ENCODE assay signal across 16 cellular contexts in the genomic region with DNA sequence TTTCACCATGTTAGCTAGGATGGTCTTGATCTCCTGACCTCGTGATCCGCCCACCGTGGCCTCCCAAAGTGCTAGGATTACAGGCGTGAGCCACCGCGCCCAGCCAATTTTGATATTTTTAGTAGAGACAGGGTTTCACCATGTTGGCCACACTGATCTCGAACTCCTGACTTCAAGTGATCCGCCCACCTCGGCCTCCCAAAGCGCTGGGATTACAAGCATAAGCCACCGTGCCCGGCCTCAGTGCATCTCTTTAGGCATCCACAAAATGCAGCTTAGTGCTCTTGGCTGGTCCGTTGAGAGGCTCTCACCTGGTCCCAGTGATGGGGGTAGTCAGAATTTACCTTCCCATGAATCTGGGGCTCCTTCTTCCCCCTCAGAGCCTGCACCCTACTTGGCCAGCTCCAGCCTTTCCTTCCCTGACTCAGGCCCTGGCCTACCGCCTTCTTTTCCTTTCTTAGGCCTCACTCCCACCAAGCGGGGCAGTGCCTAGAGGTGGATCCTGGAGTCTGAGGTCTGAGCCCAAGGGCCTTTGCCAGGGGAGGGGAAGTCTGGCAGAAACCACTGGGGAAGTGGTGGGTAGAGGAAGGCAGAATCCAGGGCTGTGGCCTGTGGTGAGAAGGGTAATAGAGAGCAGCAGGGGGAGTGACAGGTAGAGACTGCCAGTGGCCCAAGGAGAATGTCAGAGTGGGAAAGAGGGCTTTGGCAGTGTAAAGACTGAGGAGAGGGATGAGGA. TPM values are rescaled to one million over a fixed set of nuclear protein-coding genes. Genes with fewer than 3 reads are reported as not detected.
DNase-seq lines count a peak whose midpoint lies in the region; ATAC-seq and TF ChIP-seq lines count a peak whose summit lies in the region.
"Had no signal": no experiment of that assay in that cellular context is flagged by ENCODE, and none has a peak within 500 bp of the region (broad histone marks: within the 10 kb centered on the region; RNA-seq: fewer than 3 reads in every experiment).

No MANE protein-coding gene starts in this region.

- peak overlapping the region; percentile 46 to 58 for H3K27ac Mint-ChIP-seq in activated naive CD4-positive, alpha-beta T cell treated with anti-CD3 and anti-CD28 coated beads, Interleukin-2, amount 50 U/mL, for 72 hours

- H3K27me3 ChIP-seq in upper lobe of right lung, result no peaks in the 10 kb centered on the region
- H3K27me3 ChIP-seq: adrenal gland, testis had no signal

- TF ChIP-seq POLR2A in NB4 (IDR thresholded peaks at IDR 0.05; ENCODE audit: extremely low read depth, insufficient read length), result no peak

- H3K4me1 Mint-ChIP-seq in activated T-cell treated with anti-CD3 and anti-CD28 coated beads, Interleukin-2, amount 50 U/mL, for 4 hours (ENCODE audit: low read depth), result peaks cover 27% of the 10 kb centered on the region

- no peaks in the 10 kb centered on the region for H3K9me3 ChIP-seq in upper lobe of right lung
- H3K9me3 ChIP-seq: adrenal gland, testis had no signal

- no peaks in the 10 kb centered on the region for H3K9me3 Mint-ChIP-seq in activated naive CD4-positive, alpha-beta T cell treated with anti-CD3 and anti-CD28 coated beads, Interleukin-2, amount 50 U/mL, for 72 hours
- H3K9me3 Mint-ChIP-seq in activated T-cell treated with anti-CD3 and anti-CD28 coated beads, Interleukin-2, amount 50 U/mL, for 4 hours, result no peaks in the 10 kb centered on the region

- peaks cover 17% of the 10 kb centered on the region for H3K4me1 ChIP-seq in upper lobe of right lung

- no peak overlapping the region for H3K4me3 Mint-ChIP-seq in activated T-cell treated with anti-CD3 and anti-CD28 coated beads, Interleukin-2, amount 50 U/mL, for 4 hours

- H3K4me3 ChIP-seq in NB4 (ENCODE audit: low read depth, low read length) (no peak overlapping the region), upper lobe of right lung (no peak overlapping the region)
- H3K4me3 ChIP-seq: adrenal gland, GM12878, testis had no signal

- no peak overlapping the region for H3K27ac ChIP-seq in upper lobe of right lung
- H3K27ac ChIP-seq: adrenal gland, testis had no signal

- no peaks in the 10 kb centered on the region for H3K36me3 Mint-ChIP-seq in activated naive CD4-positive, alpha-beta T cell treated with anti-CD3 and anti-CD28 coated beads, Interleukin-2, amount 50 U/mL, for 72 hours
- H3K36me3 Mint-ChIP-seq in activated T-cell treated with anti-CD3 and anti-CD28 coated beads, Interleukin-2, amount 50 U/mL, for 4 hours (ENCODE audit: insufficient read depth), result peaks cover 2% of the 10 kb centered on the region

- TF ChIP-seq CTCF in NB4 (IDR thresholded peaks at IDR 0.05; ENCODE audit: low read depth, low read length) (no peak), upper lobe of right lung (IDR thresholded peaks at IDR 0.05) (no peak)

- DNase-seq in left cardiac atrium (peak; percentile 22), Right ventricle myocardium inferior (ENCODE audit: missing footprints) (no peak), NB4 (ENCODE audit: low read depth) (peak; percentile 69), upper lobe of right lung (peak; percentile 55), NCI-H2029 (lab: John Stamatoyannopoulos, UW) (no peak), NCI-H1694 treated with DMSO at 0.1 percent for 48 hours (lab: John Stamatoyannopoulos, UW) (no peak)
- no peak for DNase-seq in activated naive CD4-positive, alpha-beta T cell treated with anti-CD3 and anti-CD28 coated beads, Interleukin-2, amount 50 U/mL, for 72 hours (ENCODE audit: low spot score in 2 of 2)
- no peak for DNase-seq in activated T-cell treated with anti-CD3 and anti-CD28 coated beads, Interleukin-2, amount 50 U/mL, for 4 hours
- DNase-seq: NCI-H1092 treated with DMSO at 0.1 percent for 48 hours, NCI-H226, T-helper 9 cell, testis had no signal

- H3K27me3 Mint-ChIP-seq in activated T-cell treated with anti-CD3 and anti-CD28 coated beads, Interleukin-2, amount 50 U/mL, for 4 hours (ENCODE audit: low read depth), result no peaks in the 10 kb centered on the region

- no peaks in the 10 kb centered on the region for H3K36me3 ChIP-seq in upper lobe of right lung
- H3K36me3 ChIP-seq: adrenal gland had no signal

- intact Hi-C loops in left cardiac atrium (cut with DNase I), result no loop called here
- intact Hi-C loops in Right ventricle myocardium inferior (cut with DNase I), result no loop called here
- intact Hi-C loops in upper lobe of right lung (cut with DNase I), result no loop called here

- ATAC-seq in left cardiac atrium (no peak), Right ventricle myocardium inferior (no peak), upper lobe of right lung (no peak)
- no peak for ATAC-seq in activated naive CD4-positive, alpha-beta T cell treated with anti-CD3 and anti-CD28 coated beads, Interleukin-2, amount 50 U/mL, for 72 hours
- ATAC-seq in activated T-cell treated with anti-CD3 and anti-CD28 coated beads, Interleukin-2, amount 50 U/mL, for 4 hours, result no peak
- ATAC-seq: GM12878 had no signal

RNA-seq across cellular contexts. Expression of a gene that starts 3.7 kb away (rescaled TPM):
- total RNA-seq in left cardiac atrium (not detected), Right ventricle myocardium inferior (not detected), upper lobe of right lung (not detected)
- total RNA-seq in activated naive CD4-positive, alpha-beta T cell treated with anti-CD3 and anti-CD28 coated beads, Interleukin-2, amount 50 U/mL, for 72 hours, result under 1 TPM; 0.66 to 0.68 TPM
- under 1 TPM in 2 of 3 donors, not detected in 1; 0.40 to 0.50 TPM for total RNA-seq in activated T-cell treated with anti-CD3 and anti-CD28 coated beads, Interleukin-2, amount 50 U/mL, for 4 hours
- total RNA-seq: adrenal gland, Daoy, epithelial cell of proximal tubule had no signal

RNA-seq across cellular contexts. Expression of a gene that starts 5.5 kb away (rescaled TPM):
- 10 to 100 TPM; 49.6 to 52.6 TPM for total RNA-seq in left cardiac atrium
- total RNA-seq in Right ventricle myocardium inferior, result 53.3 TPM
- total RNA-seq in activated naive CD4-positive, alpha-beta T cell treated with anti-CD3 and anti-CD28 coated beads, Interleukin-2, amount 50 U/mL, for 72 hours, result 100 to 1,000 TPM in 1 of 2 donors, 10 to 100 TPM in 1; 97.4 to 184 TPM
- total RNA-seq in upper lobe of right lung, result 80.4 TPM
- 10 to 100 TPM; 40.6 to 76.0 (median 52.2) TPM for total RNA-seq in activated T-cell treated with anti-CD3 and anti-CD28 coated beads, Interleukin-2, amount 50 U/mL, for 4 hours

RNA-seq across cellular contexts. Expression of a gene that starts 14.0 kb away (rescaled TPM):
- total RNA-seq in left cardiac atrium (10 to 100 TPM; 25.9 to 30.8 TPM), Right ventricle myocardium inferior (30.8 TPM), upper lobe of right lung (29.0 TPM)
- total RNA-seq in activated naive CD4-positive, alpha-beta T cell treated with anti-CD3 and anti-CD28 coated beads, Interleukin-2, amount 50 U/mL, for 72 hours, result 10 to 100 TPM; 40.8 to 41.9 TPM
- total RNA-seq in activated T-cell treated with anti-CD3 and anti-CD28 coated beads, Interleukin-2, amount 50 U/mL, for 4 hours, result 100 to 1,000 TPM; 108 to 109 (median 108) TPM

RNA-seq across cellular contexts. Expression of a gene that starts 22.7 kb away (rescaled TPM):
- 10 to 100 TPM; 26.9 to 33.8 TPM for total RNA-seq in left cardiac atrium
- 22.2 TPM for total RNA-seq in Right ventricle myocardium inferior
- total RNA-seq in activated naive CD4-positive, alpha-beta T cell treated with anti-CD3 and anti-CD28 coated beads, Interleukin-2, amount 50 U/mL, for 72 hours, result 100 to 1,000 TPM; 202 to 308 TPM
- 27.0 TPM for total RNA-seq in upper lobe of right lung
- 10 to 100 TPM; 61.5 to 78.5 (median 76.7) TPM for total RNA-seq in activated T-cell treated with anti-CD3 and anti-CD28 coated beads, Interleukin-2, amount 50 U/mL, for 4 hours

RNA-seq across cellular contexts. Expression of a gene that starts 26.6 kb away (rescaled TPM):
- total RNA-seq in left cardiac atrium (100 to 1,000 TPM in 1 of 2 donors, 10 to 100 TPM in 1; 88.7 to 102 TPM), Right ventricle myocardium inferior (60.4 TPM), upper lobe of right lung (120 TPM)
- 10 to 100 TPM; 50.3 to 76.2 TPM for total RNA-seq in activated naive CD4-positive, alpha-beta T cell treated with anti-CD3 and anti-CD28 coated beads, Interleukin-2, amount 50 U/mL, for 72 hours
- 10 to 100 TPM; 38.7 to 43.7 (median 39.2) TPM for total RNA-seq in activated T-cell treated with anti-CD3 and anti-CD28 coated beads, Interleukin-2, amount 50 U/mL, for 4 hours

Comparison
In these comparisons a context has a peak if more than half of its experiments do, and no peak if none do; other contexts are left out.
1. DNase-seq: peak in left cardiac atrium (single experiment), NB4 (single experiment) and upper lobe of right lung (single experiment); none in Right ventricle myocardium inferior (single experiment), activated naive CD4-positive, alpha-beta T cell treated with anti-CD3 and anti-CD28 coated beads, Interleukin-2, amount 50 U/mL, for 72 hours (0 of 2), NCI-H2029 (single experiment), activated T-cell treated with anti-CD3 and anti-CD28 coated beads, Interleukin-2, amount 50 U/mL, for 4 hours (single experiment) and NCI-H1694 treated with DMSO at 0.1 percent for 48 hours (single experiment).